ENCODE assay signal across 15 cellular contexts in the genomic region with DNA sequence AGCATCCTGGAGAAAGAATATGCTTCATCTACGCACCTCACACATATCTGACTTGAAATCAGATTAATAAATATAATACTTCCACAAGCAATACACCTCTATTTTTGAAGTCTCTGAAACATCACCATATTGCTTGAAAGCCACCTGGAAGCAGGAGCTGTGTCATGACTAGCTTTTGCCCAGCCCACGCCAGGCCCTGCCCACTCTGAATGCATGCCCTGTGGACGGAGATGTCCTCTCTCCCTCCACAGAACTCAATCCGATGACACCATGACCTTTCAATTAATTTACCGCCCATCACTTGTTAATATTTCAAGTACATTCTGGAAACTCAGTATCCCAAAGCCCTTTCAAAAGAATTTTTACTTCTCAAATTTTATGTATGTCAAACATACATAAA.
DNase-seq lines count a peak whose midpoint lies in the region; ATAC-seq and TF ChIP-seq lines count a peak whose summit lies in the region.
"Had no signal": no experiment of that assay in that cellular context is flagged by ENCODE, and none has a peak within 500 bp of the region (broad histone marks: within the 10 kb centered on the region; RNA-seq: fewer than 3 reads in every experiment).

No MANE protein-coding gene starts in this region.

- H3K27ac ChIP-seq in left ventricle myocardium inferior (replicated peaks) (peak overlapping the region; percentile 63), adrenal gland (peak overlapping the region; percentile 41 to 89 (median 71)), psoas muscle (peak overlapping the region; percentile 93)
- H3K27ac ChIP-seq: BLaER1 treated with 17β-estradiol and CSF1 and Interleukin-3, amounts not matched to agents 10 nM and 100 nM had no signal

- no peaks in the 10 kb centered on the region for H3K27me3 ChIP-seq in left ventricle myocardium inferior (ENCODE audit: low read depth)
- H3K27me3 ChIP-seq in adrenal gland = no peaks in the 10 kb centered on the region
- H3K27me3 ChIP-seq in psoas muscle (ENCODE audit: insufficient read depth in 3 of 3, low read length in 2 of 3) = no peaks in the 10 kb centered on the region
- H3K27me3 ChIP-seq: BLaER1 treated with 17β-estradiol and CSF1 and Interleukin-3, amounts not matched to agents 10 nM and 100 nM had no signal

- TF ChIP-seq CTCF in left ventricle myocardium inferior (IDR thresholded peaks at IDR 0.05; ENCODE audit: borderline replicate concordance) (no peak), adrenal gland (IDR thresholded peaks at IDR 0.05) (no peak), psoas muscle (IDR thresholded peaks at IDR 0.05) (no peak), GM10266 (IDR thresholded peaks at IDR 0.05; ENCODE audit: control insufficient read depth, insufficient read depth, low read depth, missing control alignments) (no peak)

- no peak for DNase-seq in left ventricle myocardium inferior
- no peak for DNase-seq in left cardiac atrium
- DNase-seq in adrenal gland = no peak
- peak in 1 of 2 donors; percentile 48 for DNase-seq in psoas muscle
- DNase-seq in GM10266 (ENCODE audit: extremely low spot score) = no peak
- DNase-seq in EL = no peak
- DNase-seq: 8988T; CD4-positive, CD25-positive, alpha-beta regulatory T cell; DMS79; GDM1; GOT3; H9 had no signal

- intact Hi-C loops in left ventricle myocardium inferior (cut with micrococcal nuclease) (loop anchor here (5.0 kb wide), 1 partner anchor 108 kb away; the partner anchor contains the start of gene TBC1D4), left cardiac atrium (cut with DNase I) (loop anchor here (5.0 to 10.0 kb wide), 3 partner anchors 108 to 163 kb away; partner anchors contain the start of genes TBC1D4 (in 2 of the 2) and COMMD6 (in 1 of the 2)), adrenal gland (cut with DNase I) (no loop called here), psoas muscle (cut with DNase I) (loop anchor here (2.0 to 10.0 kb wide), 3 partner anchors 38 to 171 kb away; partner anchors contain the start of genes TBC1D4 (in 1 of the 2) and UCHL3 (in 1 of the 2))

- ATAC-seq in left cardiac atrium (no peak), psoas muscle (peak in 3 of 4 donors; percentile 44 to 52 (median 50)), GM19023 (IDR thresholded peaks at IDR 0.05; ENCODE audit: unreplicated experiment) (no peak)

- H3K4me3 ChIP-seq in left ventricle myocardium inferior = no peak overlapping the region
- no peak overlapping the region for H3K4me3 ChIP-seq in adrenal gland
- H3K4me3 ChIP-seq in psoas muscle = peak overlapping the region; percentile 4
- H3K4me3 ChIP-seq: BLaER1 treated with 17β-estradiol and CSF1 and Interleukin-3, amounts not matched to agents 10 nM and 100 nM; K562 had no signal

- H3K36me3 ChIP-seq in left ventricle myocardium inferior (no peaks in the 10 kb centered on the region), adrenal gland (replicated peaks in 1 of 2) (no peaks in the 10 kb centered on the region), psoas muscle (ENCODE audit: insufficient read depth in 1 of 2, low read depth in 1 of 2) (no peaks in the 10 kb centered on the region)
- H3K36me3 ChIP-seq: BLaER1 treated with 17β-estradiol and CSF1 and Interleukin-3, amounts not matched to agents 10 nM and 100 nM had no signal

- H3K4me1 ChIP-seq in left ventricle myocardium inferior (peaks cover 75% of the 10 kb centered on the region), adrenal gland (replicated peaks in 1 of 2) (peaks cover 25 to 48% of the 10 kb centered on the region in 2 donors), psoas muscle (peaks cover 84% of the 10 kb centered on the region)

- no peak for TF ChIP-seq POLR2A in adrenal gland (IDR thresholded peaks at IDR 0.05)

- 64 to 88% (median 72%) methylated on average over 5 of the region's 5 CpGs for WGBS in adrenal gland, 4 donors
- WGBS in psoas muscle, 3 donors = 33 to 49% (median 40%) methylated on average over 5 of the region's 5 CpGs

- no peaks in the 10 kb centered on the region for H3K9me3 ChIP-seq in left ventricle myocardium inferior (replicated peaks)
- no peaks in the 10 kb centered on the region for H3K9me3 ChIP-seq in adrenal gland (replicated peaks in 1 of 3)
- no peaks in the 10 kb centered on the region for H3K9me3 ChIP-seq in psoas muscle
- H3K9me3 ChIP-seq: BLaER1 treated with 17β-estradiol and CSF1 and Interleukin-3, amounts not matched to agents 10 nM and 100 nM had no signal

Comparison
In these comparisons a context has a peak if more than half of its experiments do, and no peak if none do; other contexts are left out.
1. ATAC-seq: peak in psoas muscle (3 of 4); none in left cardiac atrium (0 of 2) and GM19023 (single experiment).
2. intact Hi-C loops: an anchor here in left ventricle myocardium inferior (5.0 kb wide), left cardiac atrium (5.0 to 10.0 kb wide) and psoas muscle (2.0 to 10.0 kb wide); none called in adrenal gland.
3. Peak in every context shown above with its lines, with median percentiles within 50 percentile points of each other: H3K27ac ChIP-seq.